ENCODE assay signal across 26 cellular contexts in the genomic region with DNA sequence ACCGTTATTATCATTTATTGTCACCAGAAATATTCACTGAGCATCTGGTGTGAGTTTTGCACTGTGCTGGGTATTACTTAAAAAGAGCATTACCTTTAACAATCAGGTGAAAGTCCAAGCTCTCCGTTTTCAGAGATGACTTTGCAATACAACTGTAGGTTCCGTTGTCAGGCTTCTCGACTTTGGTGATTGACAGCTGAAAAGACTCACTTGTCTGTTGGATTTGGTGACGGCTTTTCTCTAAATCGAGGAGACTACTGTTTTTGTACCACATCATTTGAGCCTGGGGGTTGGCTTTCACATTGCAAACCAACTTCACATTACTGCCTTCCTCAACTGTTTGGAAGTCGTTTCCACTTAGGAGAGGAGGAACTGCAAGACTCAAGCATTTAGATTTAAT. TPM values are rescaled to one million over a fixed set of nuclear protein-coding genes. Genes with fewer than 3 reads are reported as not detected.
"Had no signal": no experiment of that assay in that cellular context is flagged by ENCODE, and none has a peak within 500 bp of the region (broad histone marks: within the 10 kb centered on the region; RNA-seq: fewer than 3 reads in every experiment).

No MANE protein-coding gene starts in this region.

- H3K4me3 ChIP-seq: cardiac muscle cell had no signal

- DNase-seq: activated CD4-positive, alpha-beta T cell treated with anti-CD3 and anti-CD28 coated beads for 4 hours; activated CD8-positive, alpha-beta memory T cell treated with anti-CD3 and anti-CD28 coated beads, Interleukin-2, amount 50 U/mL, for 4 hours; activated CD8-positive, alpha-beta T cell treated with anti-CD3 and anti-CD28 coated beads for 36 hours; activated gamma-delta T cell treated with Interleukin-2 at 50 U/mL for 16 hours; activated naive CD4-positive, alpha-beta T cell treated with anti-CD3 and anti-CD28 coated beads, Interleukin-2, amount 10 ng/mL, durations not matched to agents 7 days and 5 days; activated naive CD8-positive, alpha-beta T cell treated with anti-CD3 and anti-CD28 coated beads for 36 hours; brain microvascular endothelial cell; NCI-H1092; NCI-H1417; NCI-H2029; NCI-H2107; NCI-H2171 treated with DMSO at 0.1 percent for 48 hours; NCI-H226; NCI-H526; NCI-H774; PC-3; SHP77 treated with DMSO at 0.1 percent for 48 hours; WERI-Rb-1 had no signal

- H3K27ac ChIP-seq: brain microvascular endothelial cell, cardiac muscle cell, WERI-Rb-1 had no signal

- H3K27me3 ChIP-seq: brain microvascular endothelial cell had no signal

- H3K27me3 Mint-ChIP-seq: activated CD8-positive, alpha-beta T cell treated with anti-CD3 and anti-CD28 coated beads for 36 hours; activated naive CD8-positive, alpha-beta T cell treated with anti-CD3 and anti-CD28 coated beads for 36 hours had no signal

- H3K9me3 Mint-ChIP-seq: activated CD8-positive, alpha-beta T cell treated with anti-CD3 and anti-CD28 coated beads for 36 hours; activated naive CD4-positive, alpha-beta T cell treated with anti-CD3 and anti-CD28 coated beads, Interleukin-2, amount 10 ng/mL, durations not matched to agents 7 days and 5 days; activated naive CD8-positive, alpha-beta T cell treated with anti-CD3 and anti-CD28 coated beads for 36 hours; activated T-cell treated with anti-CD3 and anti-CD28 coated beads, Interleukin-2, amount 50 U/mL, for 72 hours; activated T-helper 2 cell treated with anti-CD3 and anti-CD28 coated beads, Interferon-gamma antibody, Interleukin-2, Interleukin-4, amounts not matched to agents 10 μg/mL and 5 μg/mL and 100 μg/mL, durations not matched to agents 14 hours and 24 hours and 36 hours had no signal

- H3K36me3 Mint-ChIP-seq: activated naive CD4-positive, alpha-beta T cell treated with anti-CD3 and anti-CD28 coated beads, Interleukin-2, amount 10 ng/mL, durations not matched to agents 7 days and 5 days; activated naive CD8-positive, alpha-beta T cell treated with anti-CD3 and anti-CD28 coated beads for 36 hours had no signal

- H3K27ac Mint-ChIP-seq: activated naive CD4-positive, alpha-beta T cell treated with anti-CD3 and anti-CD28 coated beads, Interleukin-2, amount 10 ng/mL, durations not matched to agents 7 days and 5 days; activated T-cell treated with anti-CD3 and anti-CD28 coated beads, Interleukin-2, amount 50 U/mL, for 72 hours; activated T-helper 2 cell treated with anti-CD3 and anti-CD28 coated beads, Interferon-gamma antibody, Interleukin-2, Interleukin-4, amounts not matched to agents 10 μg/mL and 5 μg/mL and 100 μg/mL, durations not matched to agents 14 hours and 24 hours and 36 hours had no signal

- H3K36me3 ChIP-seq: brain microvascular endothelial cell, cardiac muscle cell, WERI-Rb-1 had no signal

- H3K4me3 Mint-ChIP-seq: activated CD8-positive, alpha-beta T cell treated with anti-CD3 and anti-CD28 coated beads for 36 hours; activated naive CD4-positive, alpha-beta T cell treated with anti-CD3 and anti-CD28 coated beads, Interleukin-2, amount 10 ng/mL, durations not matched to agents 7 days and 5 days; activated naive CD8-positive, alpha-beta T cell treated with anti-CD3 and anti-CD28 coated beads for 36 hours had no signal

RNA-seq across cellular contexts. Expression of gene TMIGD1, which starts 9.1 kb away (rescaled TPM):
- total RNA-seq: activated CD8-positive, alpha-beta T cell treated with anti-CD3 and anti-CD28 coated beads for 36 hours; activated naive CD8-positive, alpha-beta T cell treated with anti-CD3 and anti-CD28 coated beads for 36 hours; activated T-cell treated with anti-CD3 and anti-CD28 coated beads, Interleukin-2, amount 50 U/mL, for 72 hours; activated T-helper 2 cell treated with anti-CD3 and anti-CD28 coated beads, Interferon-gamma antibody, Interleukin-2, Interleukin-4, amounts not matched to agents 10 μg/mL and 5 μg/mL and 100 μg/mL, durations not matched to agents 14 hours and 24 hours and 36 hours; cardiac muscle cell; MCF 10A; NCI-H460; PC-3; SK-MEL-5; T-helper 2 cell treated with Interferon-gamma antibody and Interleukin-4, amounts not matched to agents 100 ng/mL and 5 ng/mL, for 36 hours had no signal
- polyA plus RNA-seq: adipose tissue, cardiac muscle cell had no signal
